In genomic region chr20:18679020-18679419, GRCh38 we compare ENCODE assay signal across 1 cellular context.
A peak's percentile ranks its signal among the peaks of the same experiment; 100 is the strongest.
TF ChIP-seq lines count a peak whose summit lies in the region.

No MANE protein-coding gene starts in this region.

TF ChIP-seq in K562, 482 proteins besides CTCF, POLR2A, EP300 and RAD21:
- TF ChIP-seq AFF4 (CRISPR knock-in tag; IDR thresholded peaks at IDR 0.05) (no peak), PRPF4 (IDR thresholded peaks at IDR 0.05; ENCODE audit: insufficient read depth, low read depth, low read length, poor library complexity, severe bottlenecking) (no peak), HDGF (IDR thresholded peaks at IDR 0.05) (no peak), MYNN (IDR thresholded peaks at IDR 0.05) (peak; percentile 72; the same call in 1 of the 2 replicates), MYNN (CRISPR knock-in tag; IDR thresholded peaks at IDR 0.05) (peak; percentile 49; the same call in 1 of the 2 replicates), FOXJ3 (CRISPR knock-in tag; IDR thresholded peaks at IDR 0.05) (no peak), RFX1 (IDR thresholded peaks at IDR 0.05) (peak; percentile 74), SMARCC2 (IDR thresholded peaks at IDR 0.05; ENCODE audit: low read depth) (no peak)
